Comparison of ENCODE assay signal across 1 cellular context in genomic region chr11:35138949-35139881, GRCh38.
TF ChIP-seq lines count a peak whose summit lies in the region.

Gene CD44, plus strand, starts transcription at chr11:35139171. Its CDS starts 133 bp downstream, at chr11:35139304.

TF ChIP-seq in HEK293, 187 proteins besides CTCF, POLR2A, EP300 and RAD21 (continued from another document):
- TF ChIP-seq ZNF629 (tag by site-specific recombination; IDR thresholded peaks at IDR 0.05) (0 out of 2 replicates have a peak, but pooled peaks have one; percentile 15), ZBTB26 (tag by site-specific recombination; optimal IDR thresholded peaks at IDR 0.05) (peak; percentile 55), ZNF600 (tag by site-specific recombination; IDR thresholded peaks at IDR 0.05) (peak; percentile 81), KLF1 (tag by site-specific recombination; IDR thresholded peaks at IDR 0.05) (peak; percentile 90), ZBTB8A (tag by site-specific recombination; IDR thresholded peaks at IDR 0.05) (peak; percentile 74), ZNF335 (tag by site-specific recombination; conservative IDR thresholded peaks at IDR 0.05) (peak; percentile 75), ZFHX2 (tag by site-specific recombination; conservative IDR thresholded peaks at IDR 0.05) (0 out of 2 replicates have a peak, but pooled peaks have one; percentile 15), OSR2 (tag by site-specific recombination; IDR thresholded peaks at IDR 0.05) (no peak)
